8 cellular contexts compared by ENCODE assay signal in genomic region chr7:39754326-39755120, GRCh38.
DNase-seq lines count a peak whose midpoint lies in the region; ATAC-seq and TF ChIP-seq lines count a peak whose summit lies in the region.
"Had no signal": no experiment of that assay in that cellular context is flagged by ENCODE, and none has a peak within 500 bp of the region (broad histone marks: within the 10 kb centered on the region; RNA-seq: fewer than 3 reads in every experiment).

No MANE protein-coding gene starts in this region.

- intact Hi-C loops in left ventricle myocardium superior (cut with micrococcal nuclease): no loop called here

- no peaks in the 10 kb centered on the region for H3K27me3 Mint-ChIP-seq in stimulated activated naive CD8-positive, alpha-beta T cell treated with anti-CD3 and anti-CD28 coated beads, Interleukin-15, Interleukin-2, amounts not matched to agents 100 ng/mL and 50 ng/mL, for 24 hours

- H3K9me3 Mint-ChIP-seq in stimulated activated naive CD8-positive, alpha-beta T cell treated with anti-CD3 and anti-CD28 coated beads, Interleukin-15, Interleukin-2, amounts not matched to agents 100 ng/mL and 50 ng/mL, for 24 hours: no peaks in the 10 kb centered on the region

- DNase-seq in HCEC 1CT: peak; percentile 65
- DNase-seq in foreskin melanocyte: peak; percentile 62
- no peak for DNase-seq in left ventricle myocardium superior
- no peak for DNase-seq in left lobe of liver (ENCODE audit: low spot score)
- DNase-seq: NCI-H1694 had no signal

- H3K36me3 Mint-ChIP-seq in stimulated activated naive CD8-positive, alpha-beta T cell treated with anti-CD3 and anti-CD28 coated beads, Interleukin-15, Interleukin-2, amounts not matched to agents 100 ng/mL and 50 ng/mL, for 24 hours (ENCODE audit: low read depth): peaks cover 18% of the 10 kb centered on the region

- no peak for TF ChIP-seq CTCF in WI38 (IDR thresholded peaks at IDR 0.05; ENCODE audit: low read depth, low read length)

- ATAC-seq in HG02759 (IDR thresholded peaks at IDR 0.05; ENCODE audit: unreplicated experiment) (no peak), left ventricle myocardium superior (no peak), left lobe of liver (no peak)

- H3K27ac Mint-ChIP-seq in stimulated activated naive CD8-positive, alpha-beta T cell treated with anti-CD3 and anti-CD28 coated beads, Interleukin-15, Interleukin-2, amounts not matched to agents 100 ng/mL and 50 ng/mL, for 24 hours: peak overlapping the region; percentile 58

- peaks cover 18% of the 10 kb centered on the region for H3K4me1 Mint-ChIP-seq in stimulated activated naive CD8-positive, alpha-beta T cell treated with anti-CD3 and anti-CD28 coated beads, Interleukin-15, Interleukin-2, amounts not matched to agents 100 ng/mL and 50 ng/mL, for 24 hours (ENCODE audit: low read depth)

- no peak overlapping the region for H3K4me3 Mint-ChIP-seq in stimulated activated naive CD8-positive, alpha-beta T cell treated with anti-CD3 and anti-CD28 coated beads, Interleukin-15, Interleukin-2, amounts not matched to agents 100 ng/mL and 50 ng/mL, for 24 hours

- peak overlapping the region; percentile 26; the same call in 1 of the 2 replicates for H3K4me3 ChIP-seq in WI38 (ENCODE audit: low read depth, low read length)

Comparison
In these comparisons a context has a peak if more than half of its experiments do, and no peak if none do; other contexts are left out.
1. DNase-seq: peak in HCEC 1CT (single experiment) and foreskin melanocyte (single experiment); none in left ventricle myocardium superior (single experiment) and left lobe of liver (single experiment).